Comparison of ENCODE assay signal across 19 cellular contexts in the genomic region with DNA sequence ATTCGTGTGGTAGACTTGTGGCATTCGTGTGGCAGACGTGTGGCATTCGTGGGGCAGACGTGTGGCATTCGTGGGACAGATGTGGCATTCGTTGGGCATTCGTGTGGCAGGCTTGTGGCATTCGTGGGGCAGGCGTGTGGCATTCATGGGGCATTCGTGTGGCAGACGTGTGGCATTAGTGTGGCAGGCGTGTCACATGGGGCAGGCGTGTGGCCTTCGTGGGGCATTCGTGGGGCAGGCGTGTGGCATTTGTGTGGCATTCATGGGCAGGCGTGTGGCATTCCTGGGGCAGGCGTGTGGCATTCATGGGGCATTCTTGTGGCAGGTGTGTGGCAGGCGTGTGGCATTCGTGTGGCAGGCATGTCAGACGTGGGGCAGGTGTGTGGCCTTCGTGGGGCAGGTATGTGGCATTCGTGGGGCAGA.
DNase-seq lines count a peak whose midpoint lies in the region; ATAC-seq and TF ChIP-seq lines count a peak whose summit lies in the region.
"Had no signal": no experiment of that assay in that cellular context is flagged by ENCODE, and none has a peak within 500 bp of the region (broad histone marks: within the 10 kb centered on the region; RNA-seq: fewer than 3 reads in every experiment).

No MANE protein-coding gene starts in this region.

- H3K27me3 Mint-ChIP-seq in activated CD4-positive, alpha-beta T cell treated with anti-CD3 and anti-CD28 coated beads, Interleukin-2, amount 10 ng/mL, durations not matched to agents 24 days and 14 days = no peaks in the 10 kb centered on the region
- H3K27me3 Mint-ChIP-seq in GM23338 (ENCODE audit: insufficient read depth, low read depth, poor library complexity) = peaks cover 35% of the 10 kb centered on the region
- no peaks in the 10 kb centered on the region for H3K27me3 Mint-ChIP-seq in activated naive CD8-positive, alpha-beta T cell treated with anti-CD3 and anti-CD28 coated beads, Interleukin-2, amount 50 U/mL, for 24 hours
- H3K27me3 Mint-ChIP-seq in naive thymus-derived CD8-positive, alpha-beta T cell = no peaks in the 10 kb centered on the region

- TF ChIP-seq CTCF in GM23338 (conservative IDR thresholded peaks at IDR 0.05; ENCODE audit: low read depth in 2 of 2) = no peak

- H4K20me1 ChIP-seq in GM23338 (replicated peaks; ENCODE audit: insufficient read depth) = peaks cover 14% of the 10 kb centered on the region

- no peaks in the 10 kb centered on the region for H3K9me2 ChIP-seq in GM23338 (ENCODE audit: insufficient read depth)

- H3K36me3 ChIP-seq in GM23338 (ENCODE audit: insufficient read depth) = peaks cover 15% of the 10 kb centered on the region

- peaks cover 25% of the 10 kb centered on the region for H3K4me1 Mint-ChIP-seq in activated CD4-positive, alpha-beta T cell treated with anti-CD3 and anti-CD28 coated beads, Interleukin-2, amount 10 ng/mL, durations not matched to agents 24 days and 14 days
- peaks cover 38% of the 10 kb centered on the region for H3K4me1 Mint-ChIP-seq in GM23338
- peaks cover 39% of the 10 kb centered on the region for H3K4me1 Mint-ChIP-seq in activated naive CD8-positive, alpha-beta T cell treated with anti-CD3 and anti-CD28 coated beads, Interleukin-2, amount 50 U/mL, for 24 hours
- peaks cover 39 to 72% (median 57%) of the 10 kb centered on the region in 4 donors for H3K4me1 Mint-ChIP-seq in naive thymus-derived CD8-positive, alpha-beta T cell

- DNase-seq in activated CD4-positive, alpha-beta T cell treated with anti-CD3 and anti-CD28 coated beads, Interleukin-2, amount 10 ng/mL, durations not matched to agents 24 days and 14 days = no peak
- no peak for DNase-seq in activated CD4-positive, alpha-beta T cell treated with anti-CD3 and anti-CD28 coated beads for 1 hour
- DNase-seq in GM23338 (ENCODE audit: low spot score) (no peak), NCI-H446 (lab: John Stamatoyannopoulos, UW) (no peak), dedifferentiated amniotic fluid mesenchymal stem cell (ENCODE audit: extremely low spot score) (no peak)
- no peak for DNase-seq in activated naive CD8-positive, alpha-beta T cell treated with anti-CD3 and anti-CD28 coated beads, Interleukin-2, amount 50 U/mL, for 24 hours
- no peak for DNase-seq in naive thymus-derived CD8-positive, alpha-beta T cell
- DNase-seq: foreskin keratinocyte, GOT3, left ventricle myocardium superior, NCI-H1694 treated with DMSO at 0.1 percent for 48 hours, NCI-H446 treated with DMSO at 0.1 percent for 48 hours, psoas muscle, SHP77, spleen, stomach had no signal

- H3K27ac ChIP-seq in GM23338 (ENCODE audit: low read depth) = no peak overlapping the region
- H3K27ac ChIP-seq: A549, C4-2B, foreskin keratinocyte, stomach had no signal

- no peak overlapping the region for H3K4me3 ChIP-seq in GM23338
- H3K4me3 ChIP-seq: A549, psoas muscle, spleen, stomach had no signal

- peaks cover 19% of the 10 kb centered on the region for H3F3A ChIP-seq in GM23338 (replicated peaks; ENCODE audit: low read depth)

- H3K4me3 Mint-ChIP-seq in activated CD4-positive, alpha-beta T cell treated with anti-CD3 and anti-CD28 coated beads, Interleukin-2, amount 10 ng/mL, durations not matched to agents 24 days and 14 days = no peak overlapping the region
- H3K4me3 Mint-ChIP-seq in GM23338 = no peak overlapping the region
- H3K4me3 Mint-ChIP-seq in activated naive CD8-positive, alpha-beta T cell treated with anti-CD3 and anti-CD28 coated beads, Interleukin-2, amount 50 U/mL, for 24 hours = no peak overlapping the region
- peak overlapping the region in 3 of 10 donors; percentile 15 to 58 (median 19) for H3K4me3 Mint-ChIP-seq in naive thymus-derived CD8-positive, alpha-beta T cell

- H3K9me3 Mint-ChIP-seq in activated CD4-positive, alpha-beta T cell treated with anti-CD3 and anti-CD28 coated beads, Interleukin-2, amount 10 ng/mL, durations not matched to agents 24 days and 14 days = peaks cover 25% of the 10 kb centered on the region
- H3K9me3 Mint-ChIP-seq in GM23338 = peaks cover 24% of the 10 kb centered on the region
- peaks cover 22% of the 10 kb centered on the region for H3K9me3 Mint-ChIP-seq in activated naive CD8-positive, alpha-beta T cell treated with anti-CD3 and anti-CD28 coated beads, Interleukin-2, amount 50 U/mL, for 24 hours
- H3K9me3 Mint-ChIP-seq in naive thymus-derived CD8-positive, alpha-beta T cell = peaks cover 0 to 29% (median 6%) of the 10 kb centered on the region in 9 donors

- peaks cover 70% of the 10 kb centered on the region for H3K79me2 ChIP-seq in GM23338 (replicated peaks; ENCODE audit: insufficient read depth)

- H3K4me2 ChIP-seq in GM23338 = no peak overlapping the region
- H3K4me2 ChIP-seq: A549 had no signal

- H2AFZ ChIP-seq in GM23338 = no peak overlapping the region

- H3K27ac Mint-ChIP-seq in activated CD4-positive, alpha-beta T cell treated with anti-CD3 and anti-CD28 coated beads, Interleukin-2, amount 10 ng/mL, durations not matched to agents 24 days and 14 days = peak overlapping the region; percentile 60
- peak overlapping the region; percentile 39; the same call in 1 of the 2 replicates for H3K27ac Mint-ChIP-seq in GM23338
- peak overlapping the region; percentile 22 for H3K27ac Mint-ChIP-seq in activated naive CD8-positive, alpha-beta T cell treated with anti-CD3 and anti-CD28 coated beads, Interleukin-2, amount 50 U/mL, for 24 hours
- H3K27ac Mint-ChIP-seq in naive thymus-derived CD8-positive, alpha-beta T cell = peak overlapping the region in 8 of 10 donors; percentile 3 to 92 (median 63)

- intact Hi-C loops in activated CD4-positive, alpha-beta T cell treated with anti-CD3 and anti-CD28 coated beads, Interleukin-2, amount 10 ng/mL, durations not matched to agents 24 days and 14 days (cut with micrococcal nuclease) = no loop called here

- H3K36me3 Mint-ChIP-seq in activated CD4-positive, alpha-beta T cell treated with anti-CD3 and anti-CD28 coated beads, Interleukin-2, amount 10 ng/mL, durations not matched to agents 24 days and 14 days (ENCODE audit: low read depth) = peaks cover 83% of the 10 kb centered on the region
- H3K36me3 Mint-ChIP-seq in GM23338 (ENCODE audit: low read depth) = peaks cover 78% of the 10 kb centered on the region
- H3K36me3 Mint-ChIP-seq in activated naive CD8-positive, alpha-beta T cell treated with anti-CD3 and anti-CD28 coated beads, Interleukin-2, amount 50 U/mL, for 24 hours (ENCODE audit: low read depth) = peaks cover 69% of the 10 kb centered on the region
- H3K36me3 Mint-ChIP-seq in naive thymus-derived CD8-positive, alpha-beta T cell = peaks cover 29 to 67% (median 53%) of the 10 kb centered on the region in 3 donors

- POLR2A ChIA-PET in naive thymus-derived CD8-positive, alpha-beta T cell (lab: Charles Lee) = no interaction called here

- H3K27me3 ChIP-seq in GM23338 (ENCODE audit: insufficient read depth) = no peaks in the 10 kb centered on the region
- H3K27me3 ChIP-seq: foreskin keratinocyte, spleen, stomach had no signal

- ATAC-seq in GM23338 (no peak), GM18520 (IDR thresholded peaks at IDR 0.05; ENCODE audit: unreplicated experiment) (no peak)
- ATAC-seq in activated naive CD8-positive, alpha-beta T cell treated with anti-CD3 and anti-CD28 coated beads, Interleukin-2, amount 50 U/mL, for 24 hours = no peak
- no peak for ATAC-seq in naive thymus-derived CD8-positive, alpha-beta T cell
- ATAC-seq: A549, left ventricle myocardium superior had no signal

- H3K4me1 ChIP-seq in GM23338 (ENCODE audit: insufficient read depth) = peaks cover 7% of the 10 kb centered on the region; the same call in 1 of the 2 replicates
- H3K4me1 ChIP-seq: A549 had no signal

TF ChIP-seq in GM23338, 12 proteins besides CTCF, POLR2A, EP300 and RAD21:
- TF ChIP-seq, protein P1, sequence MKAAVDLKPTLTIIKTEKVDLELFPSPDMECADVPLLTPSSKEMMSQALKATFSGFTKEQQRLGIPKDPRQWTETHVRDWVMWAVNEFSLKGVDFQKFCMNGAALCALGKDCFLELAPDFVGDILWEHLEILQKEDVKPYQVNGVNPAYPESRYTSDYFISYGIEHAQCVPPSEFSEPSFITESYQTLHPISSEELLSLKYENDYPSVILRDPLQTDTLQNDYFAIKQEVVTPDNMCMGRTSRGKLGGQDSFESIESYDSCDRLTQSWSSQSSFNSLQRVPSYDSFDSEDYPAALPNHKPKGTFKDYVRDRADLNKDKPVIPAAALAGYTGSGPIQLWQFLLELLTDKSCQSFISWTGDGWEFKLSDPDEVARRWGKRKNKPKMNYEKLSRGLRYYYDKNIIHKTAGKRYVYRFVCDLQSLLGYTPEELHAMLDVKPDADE (IDR thresholded peaks at IDR 0.05) = no peak
- TF ChIP-seq NANOG (IDR thresholded peaks at IDR 0.05; ENCODE audit: borderline replicate concordance) (no peak), JUNB (IDR thresholded peaks at IDR 0.05; ENCODE audit: unreplicated experiment) (no peak), CREB1 (CRISPR knock-in tag; IDR thresholded peaks at IDR 0.05; ENCODE audit: low read depth) (no peak)
- TF ChIP-seq, protein P2, sequence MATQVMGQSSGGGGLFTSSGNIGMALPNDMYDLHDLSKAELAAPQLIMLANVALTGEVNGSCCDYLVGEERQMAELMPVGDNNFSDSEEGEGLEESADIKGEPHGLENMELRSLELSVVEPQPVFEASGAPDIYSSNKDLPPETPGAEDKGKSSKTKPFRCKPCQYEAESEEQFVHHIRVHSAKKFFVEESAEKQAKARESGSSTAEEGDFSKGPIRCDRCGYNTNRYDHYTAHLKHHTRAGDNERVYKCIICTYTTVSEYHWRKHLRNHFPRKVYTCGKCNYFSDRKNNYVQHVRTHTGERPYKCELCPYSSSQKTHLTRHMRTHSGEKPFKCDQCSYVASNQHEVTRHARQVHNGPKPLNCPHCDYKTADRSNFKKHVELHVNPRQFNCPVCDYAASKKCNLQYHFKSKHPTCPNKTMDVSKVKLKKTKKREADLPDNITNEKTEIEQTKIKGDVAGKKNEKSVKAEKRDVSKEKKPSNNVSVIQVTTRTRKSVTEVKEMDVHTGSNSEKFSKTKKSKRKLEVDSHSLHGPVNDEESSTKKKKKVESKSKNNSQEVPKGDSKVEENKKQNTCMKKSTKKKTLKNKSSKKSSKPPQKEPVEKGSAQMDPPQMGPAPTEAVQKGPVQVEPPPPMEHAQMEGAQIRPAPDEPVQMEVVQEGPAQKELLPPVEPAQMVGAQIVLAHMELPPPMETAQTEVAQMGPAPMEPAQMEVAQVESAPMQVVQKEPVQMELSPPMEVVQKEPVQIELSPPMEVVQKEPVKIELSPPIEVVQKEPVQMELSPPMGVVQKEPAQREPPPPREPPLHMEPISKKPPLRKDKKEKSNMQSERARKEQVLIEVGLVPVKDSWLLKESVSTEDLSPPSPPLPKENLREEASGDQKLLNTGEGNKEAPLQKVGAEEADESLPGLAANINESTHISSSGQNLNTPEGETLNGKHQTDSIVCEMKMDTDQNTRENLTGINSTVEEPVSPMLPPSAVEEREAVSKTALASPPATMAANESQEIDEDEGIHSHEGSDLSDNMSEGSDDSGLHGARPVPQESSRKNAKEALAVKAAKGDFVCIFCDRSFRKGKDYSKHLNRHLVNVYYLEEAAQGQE (IDR thresholded peaks at IDR 0.05; ENCODE audit: unreplicated experiment) = no peak
TF ChIP-seq in GM23338: peak in this region for 0.
